In the genomic region with DNA sequence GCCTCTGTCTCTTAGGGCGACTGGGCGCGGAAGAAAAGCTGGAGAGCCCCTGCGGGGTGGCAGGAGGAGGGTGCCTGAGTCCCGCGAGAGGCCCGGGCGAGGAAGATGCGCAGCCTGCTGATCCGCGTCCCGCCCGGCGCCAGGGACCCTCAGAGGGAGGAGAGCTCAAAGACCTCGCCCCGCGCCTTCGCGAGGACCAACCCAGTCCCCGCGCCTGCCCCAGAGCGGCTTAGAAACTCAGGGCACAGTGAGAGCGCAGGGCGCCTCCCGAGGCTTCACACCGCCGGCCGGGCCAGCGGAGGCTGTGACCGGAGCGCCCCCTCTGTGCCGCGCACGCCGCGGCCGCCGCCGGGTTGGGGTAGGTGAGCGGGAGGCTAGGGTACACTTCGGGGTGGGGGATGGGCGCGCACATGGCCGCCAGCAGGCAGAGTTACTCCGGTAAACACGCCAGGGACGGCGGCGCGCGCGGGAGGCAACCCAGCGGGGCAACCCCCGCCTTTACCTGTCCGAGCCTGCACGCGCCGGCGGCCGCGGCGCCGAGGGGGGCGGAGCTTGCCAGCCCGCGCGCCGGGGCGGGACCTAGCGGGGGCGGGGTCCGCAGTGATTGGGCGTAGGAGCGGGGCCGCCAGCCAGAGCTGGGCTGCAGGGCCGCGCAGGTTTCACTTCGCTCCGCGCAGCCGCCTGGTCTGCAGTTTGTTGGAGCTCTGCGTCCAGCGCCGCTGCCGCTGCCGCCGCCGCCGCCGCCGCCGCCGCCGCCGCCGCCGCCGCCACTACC, we compare ENCODE assay signal across 8 cellular contexts. TPM values are rescaled to one million over a fixed set of nuclear protein-coding genes. Genes with fewer than 3 reads are reported as not detected.
DNase-seq lines count a peak whose midpoint lies in the region; ATAC-seq and TF ChIP-seq lines count a peak whose summit lies in the region.

A gene with protein sequence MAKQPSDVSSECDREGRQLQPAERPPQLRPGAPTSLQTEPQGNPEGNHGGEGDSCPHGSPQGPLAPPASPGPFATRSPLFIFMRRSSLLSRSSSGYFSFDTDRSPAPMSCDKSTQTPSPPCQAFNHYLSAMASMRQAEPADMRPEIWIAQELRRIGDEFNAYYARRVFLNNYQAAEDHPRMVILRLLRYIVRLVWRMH (plus strand): TSS at position 662 of the 775 bp plus-strand sequence. CDS start 2,832 bp downstream, outside the sequence.

- peak; percentile 70 for ATAC-seq in effector memory CD8-positive, alpha-beta T cell (replicated peaks)

- peak within 1 kb of the TSS; percentile 95 to 97 for H3K4me3 Mint-ChIP-seq in effector memory CD8-positive, alpha-beta T cell

- H3K36me3 Mint-ChIP-seq in effector memory CD8-positive, alpha-beta T cell (ENCODE audit: insufficient read depth), result peaks cover 46% of the 10 kb centered on the region

- peaks cover 43 to 46% of the 10 kb centered on the region in 2 donors for H3K4me1 Mint-ChIP-seq in effector memory CD8-positive, alpha-beta T cell (ENCODE audit: low read depth in 2 of 2)

- DNase-seq in COLO829 (ENCODE audit: low spot score) (peak; percentile 81), GM20000 (ENCODE audit: low spot score) (peak; percentile 96), HT1080 (ENCODE audit: low read depth) (peak; percentile 85), NOMO-1 (lab: John Stamatoyannopoulos, UW; ENCODE audit: unreplicated experiment in 2 of 2) (peak; percentile 85 to 90), mesenteric fat pad (ENCODE audit: low spot score) (peak; percentile 96)
- DNase-seq in activated CD8-positive, alpha-beta memory T cell treated with anti-CD3 and anti-CD28 coated beads for 24 hours, result peak; percentile 96
- DNase-seq in effector memory CD8-positive, alpha-beta T cell, result peak; percentile 84 to 91 (median 85)
- DNase-seq in stimulated activated CD8-positive, alpha-beta memory T cell treated with anti-CD3 and anti-CD28 coated beads, Interleukin-15, amount 100 ng/mL, for 1 hour (ENCODE audit: low read depth), result peak; percentile 73

- no peaks in the 10 kb centered on the region for H3K9me3 Mint-ChIP-seq in effector memory CD8-positive, alpha-beta T cell

- peak within 1 kb of the TSS; percentile 81 to 96 for H3K27ac Mint-ChIP-seq in effector memory CD8-positive, alpha-beta T cell

- H3K27me3 Mint-ChIP-seq in effector memory CD8-positive, alpha-beta T cell, result peaks cover 39 to 41% of the 10 kb centered on the region in 2 donors

- peak; percentile 18 for TF ChIP-seq CTCF in GM20000 (IDR thresholded peaks at IDR 0.05; ENCODE audit: extremely low read depth, missing control alignments)

RNA-seq across cellular contexts. Expression of the gene that starts here (rescaled TPM):
- total RNA-seq in HT1080 (2014; rRNA removed; shearing (Covaris generic)), result 2.5 and 5.4 TPM in 2 replicates
- 4.8 and 6.9 TPM in 2 replicates for polyA plus RNA-seq in HT1080 (2015; cell fraction: cytosol; rRNA removed)
- 4.6 and 5.5 TPM in 2 replicates for polyA plus RNA-seq in HT1080 (2015; cell fraction: nucleus; rRNA removed)
- total RNA-seq in mesenteric fat pad, result 9.0 TPM

Comparison
In these comparisons a context has a peak if more than half of its experiments do, and no peak if none do; other contexts are left out.
1. Peak in every context shown above with its lines: DNase-seq and ATAC-seq.